Comparison of ENCODE assay signal across 8 cellular contexts in genomic region chr2:195658541-195658890, GRCh38. TPM values are rescaled to one million over a fixed set of nuclear protein-coding genes. Genes with fewer than 3 reads are reported as not detected.
A peak's percentile ranks its signal among the peaks of the same experiment; 100 is the strongest.
DNase-seq lines count a peak whose midpoint lies in the region; ATAC-seq and TF ChIP-seq lines count a peak whose summit lies in the region.

No MANE protein-coding gene starts in this region.

- H3K27me3 ChIP-seq in right atrium auricular region (no peaks in the 10 kb centered on the region), layer of hippocampus (ENCODE audit: control insufficient read depth, insufficient read depth, low read length) (no peaks in the 10 kb centered on the region), thymus (ENCODE audit: control insufficient read depth, insufficient read depth) (no peaks in the 10 kb centered on the region)

- H3K4me1 ChIP-seq in right atrium auricular region (peaks cover 0 to 33% of the 10 kb centered on the region in 2 donors), thymus (ENCODE audit: control insufficient read depth, insufficient read depth, low read length) (no peaks in the 10 kb centered on the region)

- no peak for TF ChIP-seq CTCF in right atrium auricular region (IDR thresholded peaks at IDR 0.05)

- H3K36me3 ChIP-seq in right atrium auricular region (no peaks in the 10 kb centered on the region), thymus (ENCODE audit: control insufficient read depth, insufficient read depth) (no peaks in the 10 kb centered on the region)

- no peaks in the 10 kb centered on the region for H3K9me3 ChIP-seq in right atrium auricular region
- H3K9me3 ChIP-seq in thymus (ENCODE audit: control insufficient read depth), result no peaks in the 10 kb centered on the region

- intact Hi-C loops in cardiac septum (cut with DNase I), result no loop called here

- DNase-seq in right atrium auricular region (ENCODE audit: low spot score), result no peak
- no peak for DNase-seq in cardiac septum (ENCODE audit: low spot score)
- DNase-seq in NCI-H774 (lab: John Stamatoyannopoulos, UW), result peak; percentile 33
- peak; percentile 80 for DNase-seq in astrocyte of the hippocampus (ENCODE audit: low read depth, low spot score)
- DNase-seq in effector CD8-positive, alpha-beta T cell (lab: John Stamatoyannopoulos, UW), result no peak

- peak overlapping the region; percentile 85 to 99 for H3K4me3 ChIP-seq in right atrium auricular region
- peak overlapping the region; percentile 95 for H3K4me3 ChIP-seq in thymus (ENCODE audit: low read length)

- ATAC-seq in HG03469 (IDR thresholded peaks at IDR 0.05; ENCODE audit: unreplicated experiment), result no peak

- H3K27ac ChIP-seq in right atrium auricular region (peak overlapping the region; percentile 99 to 100), layer of hippocampus (ENCODE audit: low read depth, low read length) (peak overlapping the region; percentile 98), thymus (ENCODE audit: low read depth) (no peak overlapping the region)

- 0% methylated on average over 1 of the region's 1 CpG for WGBS in thymus

RNA-seq across cellular contexts. Expression of gene SLC39A10, which starts 1.5 kb away (rescaled TPM):
- total RNA-seq in right atrium auricular region (10 to 100 TPM in 1 of 2 donors, 1 to 10 TPM in 1; 8.5 to 12.3 TPM), cardiac septum (21.5 TPM)
- polyA plus RNA-seq in thymus, result 11.4 TPM

Comparison
In these comparisons a context has a peak if more than half of its experiments do, and no peak if none do; other contexts are left out.
1. DNase-seq: peak in NCI-H774 (single experiment) and astrocyte of the hippocampus (single experiment); none in right atrium auricular region (single experiment), cardiac septum (single experiment) and effector CD8-positive, alpha-beta T cell (single experiment).